1 cellular context compared by ENCODE assay signal in genomic region chr2:19989342-19989680, GRCh38.
TF ChIP-seq lines count a peak whose summit lies in the region.

No MANE protein-coding gene starts in this region.

TF ChIP-seq in GM12878, 131 proteins besides CTCF, POLR2A, EP300 and RAD21 (continued from another document):
- TF ChIP-seq HSF1 (IDR thresholded peaks at IDR 0.05; ENCODE audit: low read depth, low read length): no peak
- TF ChIP-seq USF2 (IDR thresholded peaks at IDR 0.05; ENCODE audit: borderline replicate concordance, low read depth, low read length): no peak
- no peak for TF ChIP-seq TBL1XR1 (IDR thresholded peaks at IDR 0.05; ENCODE audit: low read depth, low read length)
- no peak for TF ChIP-seq SUPT20H (IDR thresholded peaks at IDR 0.05; ENCODE audit: borderline replicate concordance, control insufficient read depth, low read depth, low read length)
- no peak for TF ChIP-seq CHD1 (IDR thresholded peaks at IDR 0.05; ENCODE audit: low read depth, low read length)
- TF ChIP-seq SREBF2 (IDR thresholded peaks at IDR 0.05; ENCODE audit: low read length): no peak
- TF ChIP-seq ZNF384 (IDR thresholded peaks at IDR 0.05; ENCODE audit: borderline replicate concordance, low read depth, low read length): no peak
- TF ChIP-seq PRDM15 (CRISPR knock-in tag; IDR thresholded peaks at IDR 0.05): no peak
TF ChIP-seq in GM12878: peak in this region for 0.
